In the genomic region with DNA sequence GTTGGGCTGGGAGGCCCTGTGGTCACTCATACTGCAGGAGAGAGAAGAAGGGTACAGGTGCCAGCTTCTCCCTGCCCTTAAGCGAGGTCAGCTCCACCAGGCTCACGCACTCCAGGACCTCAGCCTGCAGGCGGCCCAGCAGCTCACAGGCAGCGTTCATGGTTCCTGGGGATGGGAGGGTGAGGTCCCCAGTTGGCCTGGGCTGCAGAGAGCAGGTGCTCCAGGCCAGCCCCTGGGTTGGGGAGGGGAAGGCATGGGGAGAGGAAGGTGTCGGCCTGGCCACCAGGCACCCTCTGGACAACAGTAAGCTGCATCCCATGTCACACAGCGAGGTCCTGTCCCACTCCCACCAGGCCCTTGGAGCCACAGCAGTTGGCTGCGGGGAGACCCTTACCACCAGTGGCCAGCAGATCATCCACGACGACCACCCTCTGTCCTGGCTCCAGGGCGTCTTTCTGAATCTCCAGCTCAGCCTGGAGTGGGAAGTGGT, we compare ENCODE assay signal across 8 cellular contexts. TPM values are rescaled to one million over a fixed set of nuclear protein-coding genes. Genes with fewer than 3 reads are reported as not detected.
A peak's percentile ranks its signal among the peaks of the same experiment; 100 is the strongest.
DNase-seq lines count a peak whose midpoint lies in the region; ATAC-seq, FAIRE-seq and TF ChIP-seq lines count a peak whose summit lies in the region.

No MANE protein-coding gene starts in this region.

- H3K27ac ChIP-seq in HepG2 (ENCODE audit: extremely low read length, insufficient read depth, low read length): peak overlapping the region; percentile 76
- no peak overlapping the region for H3K27ac ChIP-seq in right lobe of liver
- H3K27ac ChIP-seq in duodenal mucosa (ENCODE audit: low read depth, low read length): no peak overlapping the region
- peak overlapping the region in 3 of 4 donors; percentile 97 for H3K27ac ChIP-seq in transverse colon

- H3K9ac ChIP-seq in HepG2 (ENCODE audit: insufficient read depth, low read depth, low read length): peak overlapping the region; percentile 90; the same call in 1 of the 2 replicates
- H3K9ac ChIP-seq in duodenal mucosa (ENCODE audit: low read depth in 1 of 2, low read length in 2 of 2): peak overlapping the region in 1 of 2 donors; percentile 73

- DNase-seq in HepG2 (ENCODE audit: low spot score) (no peak), right lobe of liver (no peak), transverse colon (no peak), T-helper 9 cell (no peak)

- TF ChIP-seq POLR2A in HepG2 (IDR thresholded peaks at IDR 0.05; ENCODE audit: insufficient read depth in 1 of 2, low read depth in 2 of 2, low read length in 2 of 2): no peak
- TF ChIP-seq POLR2A in right lobe of liver (IDR thresholded peaks at IDR 0.05): no peak
- TF ChIP-seq POLR2A in transverse colon (IDR thresholded peaks at IDR 0.05): no peak

- intact Hi-C loops in HepG2 (cut with micrococcal nuclease; ENCODE audit: unreplicated experiment): loop anchor here (5.0 kb wide), 1 partner anchor 52 kb away; no protein-coding TSS in a partner anchor
- intact Hi-C loops in right lobe of liver (cut with DNase I): loop anchor here in 1 of 2 donors (10.0 kb wide), 2 partner anchors 55 to 355 kb away; a partner anchor contains a TSS
- intact Hi-C loops in transverse colon (cut with DNase I; ENCODE audit: low total_unique reads): no loop called here

- peaks cover 35% of the 10 kb centered on the region for H3K4me1 ChIP-seq in HepG2 (ENCODE audit: insufficient read depth, low read length)
- H3K4me1 ChIP-seq in right lobe of liver: peaks cover 0 to 20% (median 4%) of the 10 kb centered on the region in 4 donors
- H3K4me1 ChIP-seq in duodenal mucosa (ENCODE audit: control insufficient read depth in 1 of 2, insufficient read depth in 2 of 2, low read length in 2 of 2): peaks cover 19 to 29% of the 10 kb centered on the region in 2 donors
- H3K4me1 ChIP-seq in transverse colon: peaks cover 12 to 41% (median 36%) of the 10 kb centered on the region in 4 donors

- in situ Hi-C loops in HepG2 (cut with HindIII; ENCODE audit: extremely low pct_ligation_motif_present, low pct_unique_long_range_greater_than_20kb): loop anchor here (5.0 kb wide), 1 partner anchor 48 kb away; a partner anchor contains a TSS
- in situ Hi-C loops in transverse colon (cut with MboI; ENCODE audit: low pct_ligation_motif_present in 1 of 4, low pct_unique_long_range_greater_than_20kb in 1 of 4, low sequenced_read_pairs in 3 of 4): loop anchor here in 1 of 4 donors (25.0 kb wide), 1 partner anchor 403 kb away; a partner anchor contains a TSS

- CTCF ChIA-PET in HepG2 (lab: Yijun Ruan, JAX; ENCODE audit: low intra/inter-chr PET ratio, low total read pairs): no interaction called here

- H3K9me3 ChIP-seq in HepG2 (ENCODE audit: low read length) (no peaks in the 10 kb centered on the region), right lobe of liver (no peaks in the 10 kb centered on the region), duodenal mucosa (ENCODE audit: control insufficient read depth in 1 of 2, low read length in 2 of 2) (no peaks in the 10 kb centered on the region), transverse colon (no peaks in the 10 kb centered on the region)

- H3K4me2 ChIP-seq in HepG2 (ENCODE audit: low read depth, low read length): peak overlapping the region; percentile 98

- H3K4me3 ChIP-seq in HepG2 (replicated peaks in 1 of 3; ENCODE audit: insufficient read depth in 1 of 3, low read depth in 2 of 3, low read length in 3 of 3): peak overlapping the region in 1 of 3 experiments; percentile 90; a peak in 2 of 6 replicates
- H3K4me3 ChIP-seq in right lobe of liver: no peak overlapping the region
- peak overlapping the region; percentile 80 for H3K4me3 ChIP-seq in duodenal mucosa (ENCODE audit: low read depth in 1 of 2, low read length in 2 of 2)
- H3K4me3 ChIP-seq in transverse colon: peak overlapping the region in 1 of 4 donors; percentile 82

- TF ChIP-seq CTCF in HepG2 (CRISPR knock-in tag; IDR thresholded peaks at IDR 0.05) (no peak), right lobe of liver (IDR thresholded peaks at IDR 0.05) (no peak), transverse colon (IDR thresholded peaks at IDR 0.05) (no peak)

- POLR2A ChIA-PET in HepG2 (lab: Yijun Ruan, JAX): interaction anchor here (0.8 to 4.9 kb wide), 7 partner anchors 9 to 361 kb away, joined by 3 to 36 read pairs (median 11); a partner anchor contains a TSS

- 91% methylated on average over 5 of the region's 10 CpGs for WGBS in HepG2 (ENCODE audit: low lambda C conversion rate)
- WGBS in right lobe of liver (ENCODE audit: insufficient coverage, low coverage, low lambda C conversion rate, missing lambda C conversion rate): no CpG with 5 or more reads among the region's 10 CpGs
- WGBS in transverse colon (ENCODE audit: low coverage in 1 of 2), 2 donors: 69% methylated on average over 9 of the region's 10 CpGs; no CpG with 5 or more reads in 1 of the 2 donors

- no peak for FAIRE-seq in HepG2 (lab: Jason Lieb, UNC)

- no peaks in the 10 kb centered on the region for H3K27me3 ChIP-seq in HepG2 (ENCODE audit: control insufficient read depth in 1 of 2, insufficient read depth in 2 of 2, low read length in 2 of 2)
- no peaks in the 10 kb centered on the region for H3K27me3 ChIP-seq in right lobe of liver
- H3K27me3 ChIP-seq in duodenal mucosa (ENCODE audit: control insufficient read depth in 1 of 2, insufficient read depth in 2 of 2, low read length in 2 of 2): no peaks in the 10 kb centered on the region
- H3K27me3 ChIP-seq in transverse colon: no peaks in the 10 kb centered on the region

- no peak for ATAC-seq in HepG2
- ATAC-seq in right lobe of liver: no peak
- no peak for ATAC-seq in HG03135 (IDR thresholded peaks at IDR 0.05; ENCODE audit: unreplicated experiment)
- ATAC-seq in GM18519 (IDR thresholded peaks at IDR 0.05; ENCODE audit: low FRiP score, unreplicated experiment): no peak

- H3K36me3 ChIP-seq in HepG2 (replicated peaks in 1 of 2; ENCODE audit: control insufficient read depth in 1 of 2, insufficient read depth in 2 of 2, low read length in 2 of 2) (peaks cover 15 to 43% of the 10 kb centered on the region in 2 experiments), right lobe of liver (peaks cover 0 to 5% (median 0%) of the 10 kb centered on the region in 4 donors), duodenal mucosa (ENCODE audit: control insufficient read depth in 1 of 2, insufficient read depth in 2 of 2, low read length in 2 of 2) (peaks cover 8 to 28% of the 10 kb centered on the region in 2 donors), transverse colon (no peaks in the 10 kb centered on the region)

- H4K20me1 ChIP-seq in HepG2 (ENCODE audit: insufficient read depth, low read length): peaks cover 14% of the 10 kb centered on the region; the same call in 1 of the 2 replicates

- peaks cover 28% of the 10 kb centered on the region for H3K79me2 ChIP-seq in HepG2 (ENCODE audit: insufficient read depth, low read length)

- TF ChIP-seq EP300 in HepG2 (IDR thresholded peaks at IDR 0.05; ENCODE audit: low read depth in 2 of 2, low read length in 2 of 2): no peak
- TF ChIP-seq EP300 in HepG2 (CRISPR knock-in tag; IDR thresholded peaks at IDR 0.05; ENCODE audit: borderline replicate concordance): no peak
- no peak for TF ChIP-seq EP300 in transverse colon (IDR thresholded peaks at IDR 0.05; ENCODE audit: low read depth)

- BruUV-seq in HepG2 (replicated peaks; lab: Mats Ljungman, UMichigan): TSS peak; percentile 52

- no peak overlapping the region for H2AFZ ChIP-seq in HepG2 (ENCODE audit: low read length)

- TF ChIP-seq RAD21 in HepG2 (CRISPR knock-in tag; IDR thresholded peaks at IDR 0.05): no peak

RNA-seq across cellular contexts. Expression of a gene that starts 2.0 kb away (rescaled TPM):
- total RNA-seq in HepG2 (2016; rRNA removed; fragmentation: Illumina TruSeq; extraction: Trizol) (242 and 274 TPM in 2 replicates), right lobe of liver (100 to 1,000 TPM in 2 of 6 experiments, 10 to 100 TPM in 4; 61.4 to 120 (median 74.1) TPM), transverse colon (100 to 1,000 TPM in 2 of 4 donors, 10 to 100 TPM in 2; 81.6 to 221 (median 149) TPM)
- total RNA-seq in HepG2 (2016; cell fraction: cytosol; rRNA removed; fragmentation: Illumina TruSeq; extraction: Trizol; ENCODE audit: low read depth): 163 and 167 TPM in 2 replicates
- 238 and 275 TPM in 2 replicates for total RNA-seq in HepG2 (2016; cell fraction: insoluble cytoplasmic fraction; rRNA removed; fragmentation: Illumina TruSeq; extraction: Trizol)
- total RNA-seq in HepG2 (2016; cell fraction: membrane; rRNA removed; fragmentation: Illumina TruSeq; extraction: Trizol): 188 and 208 TPM in 2 replicates
- 99.7 and 110 TPM in 2 replicates for total RNA-seq in HepG2 (2016; cell fraction: nucleus; rRNA removed; fragmentation: Illumina TruSeq; extraction: Trizol)
- 155 and 210 TPM in 2 replicates for polyA plus RNA-seq in HepG2 (2011; rRNA removed)
- 94.2 and 153 TPM in 2 replicates for polyA plus RNA-seq in HepG2 (2011; cell fraction: cytosol; rRNA removed)
- 101 and 126 TPM in 2 replicates for polyA plus RNA-seq in HepG2 (2011; cell fraction: nucleus; rRNA removed)
- polyA plus RNA-seq in HepG2 (2012): 136 and 175 TPM in 2 replicates
- polyA plus RNA-seq in HepG2 (2016; cell fraction: cytosol; fragmentation: Illumina TruSeq; extraction: Trizol; ENCODE audit: low read depth): 172 and 184 TPM in 2 replicates
- polyA plus RNA-seq in HepG2 (2016; cell fraction: insoluble cytoplasmic fraction; fragmentation: Illumina TruSeq; extraction: Trizol; ENCODE audit: low read depth): 339 and 349 TPM in 2 replicates
- polyA plus RNA-seq in HepG2 (2016; cell fraction: membrane; fragmentation: Illumina TruSeq; extraction: Trizol; ENCODE audit: low read depth): 196 and 203 TPM in 2 replicates
- 192 and 201 TPM in 2 replicates for polyA plus RNA-seq in HepG2 (2016; cell fraction: nucleus; fragmentation: Illumina TruSeq; extraction: Trizol; ENCODE audit: insufficient read depth, low read depth)
- polyA minus RNA-seq in HepG2 (2011; rRNA and poly(A)+ RNA removed; ENCODE audit: low replicate concordance): 83.2 and 86.7 TPM in 2 replicates
- polyA minus RNA-seq in HepG2 (2011; cell fraction: cytosol; rRNA and poly(A)+ RNA removed): 75.3 and 84.8 TPM in 2 replicates
- polyA minus RNA-seq in HepG2 (2011; cell fraction: nucleus; rRNA and poly(A)+ RNA removed): 35.7 and 49.8 TPM in 2 replicates
- 373 TPM for polyA plus RNA-seq in PFSK-1 (2012; ENCODE audit: insufficient read length, low read depth)

RNA-seq across cellular contexts. Expression of a gene that starts 6.1 kb away (rescaled TPM):
- total RNA-seq in HepG2 (2016; rRNA removed; fragmentation: Illumina TruSeq; extraction: Trizol): 16.5 and 23.1 TPM in 2 replicates
- 14.3 and 18.2 TPM in 2 replicates for total RNA-seq in HepG2 (2016; cell fraction: cytosol; rRNA removed; fragmentation: Illumina TruSeq; extraction: Trizol; ENCODE audit: low read depth)
- 15.0 and 21.7 TPM in 2 replicates for total RNA-seq in HepG2 (2016; cell fraction: insoluble cytoplasmic fraction; rRNA removed; fragmentation: Illumina TruSeq; extraction: Trizol)
- total RNA-seq in HepG2 (2016; cell fraction: membrane; rRNA removed; fragmentation: Illumina TruSeq; extraction: Trizol): 30.9 and 31.0 TPM in 2 replicates
- total RNA-seq in HepG2 (2016; cell fraction: nucleus; rRNA removed; fragmentation: Illumina TruSeq; extraction: Trizol): 12.6 and 18.8 TPM in 2 replicates
- 17.9 and 23.8 TPM in 2 replicates for polyA plus RNA-seq in HepG2 (2011; rRNA removed)
- polyA plus RNA-seq in HepG2 (2011; cell fraction: cytosol; rRNA removed): 15.0 and 37.3 TPM in 2 replicates
- 29.6 and 46.8 TPM in 2 replicates for polyA plus RNA-seq in HepG2 (2011; cell fraction: nucleus; rRNA removed)
- 13.5 and 17.6 TPM in 2 replicates for polyA plus RNA-seq in HepG2 (2012)
- polyA plus RNA-seq in HepG2 (2016; cell fraction: cytosol; fragmentation: Illumina TruSeq; extraction: Trizol; ENCODE audit: low read depth): 18.5 and 24.2 TPM in 2 replicates
- 22.4 and 29.0 TPM in 2 replicates for polyA plus RNA-seq in HepG2 (2016; cell fraction: insoluble cytoplasmic fraction; fragmentation: Illumina TruSeq; extraction: Trizol; ENCODE audit: low read depth)
- 25.4 and 37.1 TPM in 2 replicates for polyA plus RNA-seq in HepG2 (2016; cell fraction: membrane; fragmentation: Illumina TruSeq; extraction: Trizol; ENCODE audit: low read depth)
- polyA plus RNA-seq in HepG2 (2016; cell fraction: nucleus; fragmentation: Illumina TruSeq; extraction: Trizol; ENCODE audit: insufficient read depth, low read depth): 34.6 and 39.8 TPM in 2 replicates
- polyA minus RNA-seq in HepG2 (2011; rRNA and poly(A)+ RNA removed; ENCODE audit: low replicate concordance): 25.0 and 71.0 TPM in 2 replicates
- polyA minus RNA-seq in HepG2 (2011; cell fraction: cytosol; rRNA and poly(A)+ RNA removed): 28.6 and 52.8 TPM in 2 replicates
- 6.7 and 8.8 TPM in 2 replicates for polyA minus RNA-seq in HepG2 (2011; cell fraction: nucleus; rRNA and poly(A)+ RNA removed)
- 1 to 10 TPM in 2 of 6 experiments, under 1 TPM in 4; 0.22 to 9.6 (median 0.42) TPM for total RNA-seq in right lobe of liver
- polyA plus RNA-seq in PFSK-1 (2012; ENCODE audit: insufficient read length, low read depth): 73.7 TPM
- 10 to 100 TPM in 1 of 4 donors, 1 to 10 TPM in 2, not detected in 1; 3.8 to 12.5 (median 6.7) TPM for total RNA-seq in transverse colon

RNA-seq across cellular contexts. Expression of a gene that starts 24.7 kb away (rescaled TPM):
- 32.5 and 85.0 TPM in 2 replicates for total RNA-seq in HepG2 (2016; rRNA removed; fragmentation: Illumina TruSeq; extraction: Trizol)
- 42.1 and 42.4 TPM in 2 replicates for total RNA-seq in HepG2 (2016; cell fraction: cytosol; rRNA removed; fragmentation: Illumina TruSeq; extraction: Trizol; ENCODE audit: low read depth)
- total RNA-seq in HepG2 (2016; cell fraction: insoluble cytoplasmic fraction; rRNA removed; fragmentation: Illumina TruSeq; extraction: Trizol): 27.7 and 89.8 TPM in 2 replicates
- 37.0 TPM in 2 replicates for total RNA-seq in HepG2 (2016; cell fraction: membrane; rRNA removed; fragmentation: Illumina TruSeq; extraction: Trizol)
- 117 and 146 TPM in 2 replicates for total RNA-seq in HepG2 (2016; cell fraction: nucleus; rRNA removed; fragmentation: Illumina TruSeq; extraction: Trizol)
- polyA plus RNA-seq in HepG2 (2011; rRNA removed): 67.9 and 93.5 TPM in 2 replicates
- polyA plus RNA-seq in HepG2 (2011; cell fraction: cytosol; rRNA removed): 42.8 and 69.2 TPM in 2 replicates
- polyA plus RNA-seq in HepG2 (2011; cell fraction: nucleus; rRNA removed): 643 and 860 TPM in 2 replicates
- polyA plus RNA-seq in HepG2 (2012): 52.4 and 78.3 TPM in 2 replicates
- 12.7 and 13.6 TPM in 2 replicates for polyA plus RNA-seq in HepG2 (2016; cell fraction: cytosol; fragmentation: Illumina TruSeq; extraction: Trizol; ENCODE audit: low read depth)
- 33.4 and 36.7 TPM in 2 replicates for polyA plus RNA-seq in HepG2 (2016; cell fraction: insoluble cytoplasmic fraction; fragmentation: Illumina TruSeq; extraction: Trizol; ENCODE audit: low read depth)
- 20.6 and 22.7 TPM in 2 replicates for polyA plus RNA-seq in HepG2 (2016; cell fraction: membrane; fragmentation: Illumina TruSeq; extraction: Trizol; ENCODE audit: low read depth)
- 296 and 336 TPM in 2 replicates for polyA plus RNA-seq in HepG2 (2016; cell fraction: nucleus; fragmentation: Illumina TruSeq; extraction: Trizol; ENCODE audit: insufficient read depth, low read depth)
- 101 and 184 TPM in 2 replicates for polyA minus RNA-seq in HepG2 (2011; rRNA and poly(A)+ RNA removed; ENCODE audit: low replicate concordance)
- polyA minus RNA-seq in HepG2 (2011; cell fraction: cytosol; rRNA and poly(A)+ RNA removed): 44.8 and 52.9 TPM in 2 replicates
- 89.5 and 109 TPM in 2 replicates for polyA minus RNA-seq in HepG2 (2011; cell fraction: nucleus; rRNA and poly(A)+ RNA removed)
- 10 to 100 TPM; 48.9 to 91.9 (median 64.4) TPM for total RNA-seq in right lobe of liver
- polyA plus RNA-seq in PFSK-1 (2012; ENCODE audit: insufficient read length, low read depth): 249 TPM
- 100 to 1,000 TPM; 133 to 546 (median 179) TPM for total RNA-seq in transverse colon

RNA-seq across cellular contexts. Expression of a gene that starts 47.0 kb away (rescaled TPM):
- 2.8 and 9.2 TPM in 2 replicates for total RNA-seq in HepG2 (2016; rRNA removed; fragmentation: Illumina TruSeq; extraction: Trizol)
- 3.6 and 3.7 TPM in 2 replicates for total RNA-seq in HepG2 (2016; cell fraction: cytosol; rRNA removed; fragmentation: Illumina TruSeq; extraction: Trizol; ENCODE audit: low read depth)
- total RNA-seq in HepG2 (2016; cell fraction: insoluble cytoplasmic fraction; rRNA removed; fragmentation: Illumina TruSeq; extraction: Trizol): 2.6 and 11.0 TPM in 2 replicates
- 4.2 and 5.1 TPM in 2 replicates for total RNA-seq in HepG2 (2016; cell fraction: membrane; rRNA removed; fragmentation: Illumina TruSeq; extraction: Trizol)
- 12.2 and 14.1 TPM in 2 replicates for total RNA-seq in HepG2 (2016; cell fraction: nucleus; rRNA removed; fragmentation: Illumina TruSeq; extraction: Trizol)
- polyA plus RNA-seq in HepG2 (2011; rRNA removed): 9.5 and 9.8 TPM in 2 replicates
- polyA plus RNA-seq in HepG2 (2011; cell fraction: cytosol; rRNA removed): 7.1 and 10.3 TPM in 2 replicates
- 30.6 and 39.2 TPM in 2 replicates for polyA plus RNA-seq in HepG2 (2011; cell fraction: nucleus; rRNA removed)
- polyA plus RNA-seq in HepG2 (2012): 8.2 and 13.0 TPM in 2 replicates
- polyA plus RNA-seq in HepG2 (2016; cell fraction: cytosol; fragmentation: Illumina TruSeq; extraction: Trizol; ENCODE audit: low read depth): 2.4 and 2.8 TPM in 2 replicates
- 4.4 and 4.7 TPM in 2 replicates for polyA plus RNA-seq in HepG2 (2016; cell fraction: insoluble cytoplasmic fraction; fragmentation: Illumina TruSeq; extraction: Trizol; ENCODE audit: low read depth)
- polyA plus RNA-seq in HepG2 (2016; cell fraction: membrane; fragmentation: Illumina TruSeq; extraction: Trizol; ENCODE audit: low read depth): 4.1 and 4.7 TPM in 2 replicates
- polyA plus RNA-seq in HepG2 (2016; cell fraction: nucleus; fragmentation: Illumina TruSeq; extraction: Trizol; ENCODE audit: insufficient read depth, low read depth): 27.3 and 29.9 TPM in 2 replicates
- polyA minus RNA-seq in HepG2 (2011; rRNA and poly(A)+ RNA removed; ENCODE audit: low replicate concordance): 11.5 and 13.9 TPM in 2 replicates
- polyA minus RNA-seq in HepG2 (2011; cell fraction: cytosol; rRNA and poly(A)+ RNA removed): 5.2 and 6.1 TPM in 2 replicates
- 13.4 and 18.0 TPM in 2 replicates for polyA minus RNA-seq in HepG2 (2011; cell fraction: nucleus; rRNA and poly(A)+ RNA removed)
- total RNA-seq in right lobe of liver: 10 to 100 TPM in 5 of 6 experiments, 1 to 10 TPM in 1; 9.2 to 20.6 (median 16.5) TPM
- 23.2 TPM for polyA plus RNA-seq in PFSK-1 (2012; ENCODE audit: insufficient read length, low read depth)
- total RNA-seq in transverse colon: 100 to 1,000 TPM in 1 of 4 donors, 10 to 100 TPM in 3; 45.7 to 101 (median 75.6) TPM

RNA-seq across cellular contexts. Expression of a gene that starts 47.2 kb away (rescaled TPM):
- total RNA-seq in HepG2 (2016; rRNA removed; fragmentation: Illumina TruSeq; extraction: Trizol) (107 and 158 TPM in 2 replicates), right lobe of liver (10 to 100 TPM; 15.1 to 25.5 (median 20.1) TPM), transverse colon (10 to 100 TPM in 3 of 4 donors, 1 to 10 TPM in 1; 9.8 to 34.4 (median 19.7) TPM)
- total RNA-seq in HepG2 (2016; cell fraction: cytosol; rRNA removed; fragmentation: Illumina TruSeq; extraction: Trizol; ENCODE audit: low read depth): 39.7 and 49.5 TPM in 2 replicates
- total RNA-seq in HepG2 (2016; cell fraction: insoluble cytoplasmic fraction; rRNA removed; fragmentation: Illumina TruSeq; extraction: Trizol): 117 and 161 TPM in 2 replicates
- 55.4 and 64.8 TPM in 2 replicates for total RNA-seq in HepG2 (2016; cell fraction: membrane; rRNA removed; fragmentation: Illumina TruSeq; extraction: Trizol)
- total RNA-seq in HepG2 (2016; cell fraction: nucleus; rRNA removed; fragmentation: Illumina TruSeq; extraction: Trizol): 54.9 and 68.3 TPM in 2 replicates
- polyA plus RNA-seq in HepG2 (2011; rRNA removed): 94.9 and 96.3 TPM in 2 replicates
- polyA plus RNA-seq in HepG2 (2011; cell fraction: cytosol; rRNA removed): 49.7 and 65.0 TPM in 2 replicates
- 60.0 and 63.3 TPM in 2 replicates for polyA plus RNA-seq in HepG2 (2011; cell fraction: nucleus; rRNA removed)
- 72.5 and 94.4 TPM in 2 replicates for polyA plus RNA-seq in HepG2 (2012)
- 51.9 and 69.2 TPM in 2 replicates for polyA plus RNA-seq in HepG2 (2016; cell fraction: cytosol; fragmentation: Illumina TruSeq; extraction: Trizol; ENCODE audit: low read depth)
- polyA plus RNA-seq in HepG2 (2016; cell fraction: insoluble cytoplasmic fraction; fragmentation: Illumina TruSeq; extraction: Trizol; ENCODE audit: low read depth): 217 and 222 TPM in 2 replicates
- 75.4 and 76.3 TPM in 2 replicates for polyA plus RNA-seq in HepG2 (2016; cell fraction: membrane; fragmentation: Illumina TruSeq; extraction: Trizol; ENCODE audit: low read depth)
- 124 and 134 TPM in 2 replicates for polyA plus RNA-seq in HepG2 (2016; cell fraction: nucleus; fragmentation: Illumina TruSeq; extraction: Trizol; ENCODE audit: insufficient read depth, low read depth)
- 63.0 and 105 TPM in 2 replicates for polyA minus RNA-seq in HepG2 (2011; rRNA and poly(A)+ RNA removed; ENCODE audit: low replicate concordance)
- polyA minus RNA-seq in HepG2 (2011; cell fraction: cytosol; rRNA and poly(A)+ RNA removed): 10.9 and 13.1 TPM in 2 replicates
- polyA minus RNA-seq in HepG2 (2011; cell fraction: nucleus; rRNA and poly(A)+ RNA removed): 45.4 and 54.3 TPM in 2 replicates
- polyA plus RNA-seq in PFSK-1 (2012; ENCODE audit: insufficient read length, low read depth): 91.2 TPM

Comparison
In these comparisons a context has a peak if more than half of its experiments do, and no peak if none do; other contexts are left out.
1. H3K27ac ChIP-seq: peak in HepG2 (single experiment) and transverse colon (3 of 4); none in right lobe of liver (0 of 3) and duodenal mucosa (single experiment).
2. H3K4me3 ChIP-seq: peak in duodenal mucosa (2 of 2); none in right lobe of liver (0 of 3).